ENCODE assay signal across 12 cellular contexts in genomic region chr14:101963052-101963451, GRCh38. TPM values are rescaled to one million over a fixed set of nuclear protein-coding genes. Genes with fewer than 3 reads are reported as not detected.
DNase-seq lines count a peak whose midpoint lies in the region; ATAC-seq and TF ChIP-seq lines count a peak whose summit lies in the region.
"Had no signal": no experiment of that assay in that cellular context is flagged by ENCODE, and none has a peak within 500 bp of the region (broad histone marks: within the 10 kb centered on the region; RNA-seq: fewer than 3 reads in every experiment).

No MANE protein-coding gene starts in this region.

- no peak overlapping the region for H2BK12ac ChIP-seq in trophoblast cell (ENCODE audit: low read length)

- no peak overlapping the region for H3K9ac ChIP-seq in trophoblast cell (ENCODE audit: low read length)

- H3K79me1 ChIP-seq in trophoblast cell (ENCODE audit: low read length), result peaks cover 7% of the 10 kb centered on the region

- no peak for ATAC-seq in HG03196 (IDR thresholded peaks at IDR 0.05; ENCODE audit: unreplicated experiment)
- ATAC-seq: natural killer cell had no signal

- H3K27ac ChIP-seq in AG04450 (ENCODE audit: low read depth, low read length) (peak overlapping the region; percentile 39), cingulate gyrus (ENCODE audit: low read depth, low read length) (peak overlapping the region; percentile 86), trophoblast cell (ENCODE audit: low read depth, low read length) (no peak overlapping the region)

- peak overlapping the region; percentile 37 for H4K91ac ChIP-seq in trophoblast cell (ENCODE audit: low read depth, low read length)

- H3K4me1 ChIP-seq in trophoblast cell (ENCODE audit: control insufficient read depth in 1 of 2, insufficient read depth in 2 of 2, low read length in 2 of 2), result peaks cover 3 to 15% of the 10 kb centered on the region in 2 experiments

- no peaks in the 10 kb centered on the region for H3K27me3 ChIP-seq in AG04450 (ENCODE audit: control insufficient read depth, insufficient read depth, low read length)
- H3K27me3 ChIP-seq in trophoblast cell (ENCODE audit: insufficient read depth, low read length), result no peaks in the 10 kb centered on the region

- WGBS in trophoblast cell (ENCODE audit: extremely low coverage, insufficient coverage, insufficient read length), result no CpG with 5 or more reads among the region's 5 CpGs

- in situ Hi-C loops in G401 (cut with HindIII; ENCODE audit: low sequenced_read_pairs), result no loop called here

- H3K18ac ChIP-seq in trophoblast cell (ENCODE audit: low read length), result no peak overlapping the region

- H2AFZ ChIP-seq in trophoblast cell (ENCODE audit: insufficient read depth, low read length, poor library complexity), result no peak overlapping the region

- no peak for TF ChIP-seq CTCF in AG04450 (IDR thresholded peaks at IDR 0.05; ENCODE audit: low read depth, low read length)

- no peak overlapping the region for H3K4ac ChIP-seq in trophoblast cell (ENCODE audit: low read depth, low read length)

- DNase-seq in AG04450 (ENCODE audit: low read depth, low spot score) (no peak), NCI-H69 (lab: John Stamatoyannopoulos, UW) (peak; percentile 62), trophoblast cell (no peak), G401 (ENCODE audit: low spot score) (no peak), activated T-cell treated with anti-CD3 and anti-CD28 coated beads for 4 hours (no peak), AG08396 (ENCODE audit: low spot score) (no peak)
- DNase-seq: activated CD4-positive, alpha-beta T cell treated with anti-CD3 and anti-CD28 coated beads, Interleukin-2, amount 50 U/mL, for 1 hour; activated naive CD4-positive, alpha-beta T cell treated with anti-CD3 and anti-CD28 coated beads for 36 hours; AML-193; natural killer cell had no signal

- H3K4me3 ChIP-seq in AG04450 (ENCODE audit: low read depth, low read length) (no peak overlapping the region), trophoblast cell (ENCODE audit: low read depth, low read length) (no peak overlapping the region)

- CTCF ChIA-PET in AG04450 (lab: Charles Lee), result interaction anchor here (0.7 kb wide), 1 partner anchor 353 kb away, joined by 3 read pairs; no protein-coding TSS in a partner anchor

- no peak overlapping the region for H2BK5ac ChIP-seq in trophoblast cell (ENCODE audit: low read depth, low read length, poor library complexity)

- H3K9me3 ChIP-seq in AG04450 (ENCODE audit: control insufficient read depth, insufficient read depth, low read length) (no peaks in the 10 kb centered on the region; the same call in 1 of the 2 replicates), trophoblast cell (ENCODE audit: insufficient read depth, low read depth, low read length) (no peaks in the 10 kb centered on the region)

- no peak overlapping the region for H2AK5ac ChIP-seq in trophoblast cell (ENCODE audit: low read length)

- POLR2A ChIA-PET in AG04450 (lab: Yijun Ruan, JAX), result no interaction called here

- H4K8ac ChIP-seq in trophoblast cell (ENCODE audit: low read depth, low read length), result no peak overlapping the region

- no peaks in the 10 kb centered on the region for H3K36me3 ChIP-seq in trophoblast cell (ENCODE audit: control insufficient read depth in 1 of 2, insufficient read depth in 2 of 2, low read length in 2 of 2)

- no peak overlapping the region for H4K12ac ChIP-seq in trophoblast cell (ENCODE audit: low read depth, low read length)

- no peak overlapping the region for H3K23ac ChIP-seq in trophoblast cell (ENCODE audit: low read length)

- no peak overlapping the region for H3K14ac ChIP-seq in trophoblast cell (ENCODE audit: low read length)

- H3K79me2 ChIP-seq in trophoblast cell (ENCODE audit: control insufficient read depth, insufficient read depth, low read length, poor library complexity), result peaks cover 14% of the 10 kb centered on the region

- H2BK120ac ChIP-seq in trophoblast cell (ENCODE audit: insufficient read depth, low read length, poor library complexity), result no peak overlapping the region

- no peak overlapping the region for H3K4me2 ChIP-seq in trophoblast cell (ENCODE audit: low read length)

RNA-seq across cellular contexts. Expression of gene DYNC1H1, which starts 1.3 kb away (rescaled TPM):
- polyA plus RNA-seq in AG04450 (2011; rRNA removed), result 189 and 300 TPM in 2 replicates
- 792 and 915 TPM in 2 replicates for polyA minus RNA-seq in AG04450 (2011; rRNA and poly(A)+ RNA removed)
- polyA plus RNA-seq in trophoblast cell (2013), result 105 and 109 TPM in 2 replicates
- total RNA-seq in G401 (2014; rRNA removed; shearing (Covaris generic)), result 116 and 187 TPM in 2 replicates
